In genomic region chr5:157471709-157472108, GRCh38 we compare ENCODE assay signal across 8 cellular contexts. TPM values are rescaled to one million over a fixed set of nuclear protein-coding genes. Genes with fewer than 3 reads are reported as not detected.
DNase-seq lines count a peak whose midpoint lies in the region; ATAC-seq and TF ChIP-seq lines count a peak whose summit lies in the region.

No MANE protein-coding gene starts in this region.

- intact Hi-C loops in left ventricle myocardium inferior (cut with micrococcal nuclease), result loop anchor here (10.0 kb wide), 1 partner anchor 137 kb away; no protein-coding TSS in a partner anchor
- intact Hi-C loops in Right ventricle myocardium superior (cut with DNase I), result loop anchor here (5.0 kb wide), 1 partner anchor 39 kb away; no protein-coding TSS in a partner anchor
- intact Hi-C loops in breast epithelium (cut with DNase I; ENCODE audit: low total_unique reads), result no loop called here
- intact Hi-C loops in naive thymus-derived CD4-positive, alpha-beta T cell (cut with micrococcal nuclease), result loop anchor here in 1 of 2 donors (2.0 to 10.0 kb wide), 2 partner anchors 39 to 327 kb away; partner anchors contain the start of gene MED7

- POLR2A ChIA-PET in naive thymus-derived CD4-positive, alpha-beta T cell (lab: Charles Lee), result no interaction called here

- no peaks in the 10 kb centered on the region for H3K27me3 Mint-ChIP-seq in naive thymus-derived CD4-positive, alpha-beta T cell

- no peaks in the 10 kb centered on the region for H3K36me3 ChIP-seq in left ventricle myocardium inferior
- H3K36me3 ChIP-seq in breast epithelium, result no peaks in the 10 kb centered on the region
- no peaks in the 10 kb centered on the region for H3K36me3 ChIP-seq in naive thymus-derived CD4-positive, alpha-beta T cell (ENCODE audit: control insufficient read depth in 2 of 3, insufficient read depth in 3 of 3, low read length in 3 of 3)

- H3K4me1 ChIP-seq in left ventricle myocardium inferior, result peaks cover 30% of the 10 kb centered on the region
- H3K4me1 ChIP-seq in breast epithelium, result no peaks in the 10 kb centered on the region
- H3K4me1 ChIP-seq in naive thymus-derived CD4-positive, alpha-beta T cell (ENCODE audit: control insufficient read depth in 2 of 2, insufficient read depth in 2 of 2, low read length in 2 of 2), result no peaks in the 10 kb centered on the region

- no peaks in the 10 kb centered on the region for H3K27me3 ChIP-seq in left ventricle myocardium inferior (ENCODE audit: low read depth)
- no peaks in the 10 kb centered on the region for H3K27me3 ChIP-seq in breast epithelium
- no peaks in the 10 kb centered on the region for H3K27me3 ChIP-seq in naive thymus-derived CD4-positive, alpha-beta T cell (ENCODE audit: control insufficient read depth in 2 of 2, insufficient read depth in 2 of 2, low read length in 2 of 2)

- no peak for TF ChIP-seq POLR2A in breast epithelium (IDR thresholded peaks at IDR 0.05)

- H3K4me1 Mint-ChIP-seq in naive thymus-derived CD4-positive, alpha-beta T cell, result peaks cover 0 to 31% (median 0%) of the 10 kb centered on the region in 7 donors

- TF ChIP-seq CTCF in left ventricle myocardium inferior (IDR thresholded peaks at IDR 0.05; ENCODE audit: borderline replicate concordance), result peak; percentile 58
- peak in 2 of 3 donors; percentile 12 to 13 for TF ChIP-seq CTCF in breast epithelium (IDR thresholded peaks at IDR 0.05)

- ATAC-seq in Right ventricle myocardium superior (ENCODE audit: poor library complexity) (no peak), GM21381 (IDR thresholded peaks at IDR 0.05; ENCODE audit: unreplicated experiment) (no peak), GM18502 (IDR thresholded peaks at IDR 0.05; ENCODE audit: poor library complexity, unreplicated experiment) (no peak)
- peak; percentile 57 for ATAC-seq in naive thymus-derived CD4-positive, alpha-beta T cell

- no peak overlapping the region for H3K4me3 Mint-ChIP-seq in naive thymus-derived CD4-positive, alpha-beta T cell

- no peaks in the 10 kb centered on the region for H3K9me3 ChIP-seq in left ventricle myocardium inferior (replicated peaks)
- H3K9me3 ChIP-seq in breast epithelium, result no peaks in the 10 kb centered on the region
- H3K9me3 ChIP-seq in naive thymus-derived CD4-positive, alpha-beta T cell (ENCODE audit: control insufficient read depth in 2 of 3, low read length in 3 of 3), result no peaks in the 10 kb centered on the region

- H3K9me3 Mint-ChIP-seq in naive thymus-derived CD4-positive, alpha-beta T cell, result peaks cover 0 to 4% (median 0%) of the 10 kb centered on the region in 11 donors

- H3K27ac Mint-ChIP-seq in naive thymus-derived CD4-positive, alpha-beta T cell, result no peak overlapping the region

- DNase-seq in left ventricle myocardium inferior, result no peak
- no peak for DNase-seq in Right ventricle myocardium superior
- peak; percentile 13 for DNase-seq in NCI-H748 treated with DMSO at 0.1 percent for 48 hours (lab: John Stamatoyannopoulos, UW)
- no peak for DNase-seq in breast epithelium (ENCODE audit: low spot score in 2 of 2)
- no peak for DNase-seq in naive thymus-derived CD4-positive, alpha-beta T cell
- no peak for DNase-seq in DMS153 treated with DMSO at 0.1 percent for 48 hours (lab: John Stamatoyannopoulos, UW; ENCODE audit: unreplicated experiment)

- CTCF ChIA-PET in naive thymus-derived CD4-positive, alpha-beta T cell (lab: Charles Lee), result interaction anchor here (0.7 kb wide), 1 partner anchor 139 kb away, joined by 3 read pairs; no protein-coding TSS in a partner anchor

- H3K27ac ChIP-seq in left ventricle myocardium inferior (replicated peaks), result no peak overlapping the region
- H3K27ac ChIP-seq in breast epithelium, result no peak overlapping the region
- H3K27ac ChIP-seq in naive thymus-derived CD4-positive, alpha-beta T cell (ENCODE audit: low read depth, low read length), result no peak overlapping the region

- no peak overlapping the region for H3K4me3 ChIP-seq in left ventricle myocardium inferior
- H3K4me3 ChIP-seq in breast epithelium, result no peak overlapping the region
- H3K4me3 ChIP-seq in naive thymus-derived CD4-positive, alpha-beta T cell (ENCODE audit: low read length), result no peak overlapping the region

- peaks cover 0 to 37% (median 0%) of the 10 kb centered on the region in 5 donors for H3K36me3 Mint-ChIP-seq in naive thymus-derived CD4-positive, alpha-beta T cell

RNA-seq across cellular contexts. Expression of gene NIPAL4, which starts 11.7 kb away (rescaled TPM):
- total RNA-seq in left ventricle myocardium inferior, result not detected
- not detected for total RNA-seq in Right ventricle myocardium superior
- under 1 TPM; under 0.01 to 0.29 (median 0.16) TPM for total RNA-seq in breast epithelium
- total RNA-seq in naive thymus-derived CD4-positive, alpha-beta T cell, result 1 to 10 TPM in 2 of 5 experiments, under 1 TPM in 1, not detected in 2; 0.70 to 1.6 (median 1.2) TPM
- not detected for polyA plus RNA-seq in naive thymus-derived CD4-positive, alpha-beta T cell
